ENCODE assay signal across 8 cellular contexts in the genomic region with DNA sequence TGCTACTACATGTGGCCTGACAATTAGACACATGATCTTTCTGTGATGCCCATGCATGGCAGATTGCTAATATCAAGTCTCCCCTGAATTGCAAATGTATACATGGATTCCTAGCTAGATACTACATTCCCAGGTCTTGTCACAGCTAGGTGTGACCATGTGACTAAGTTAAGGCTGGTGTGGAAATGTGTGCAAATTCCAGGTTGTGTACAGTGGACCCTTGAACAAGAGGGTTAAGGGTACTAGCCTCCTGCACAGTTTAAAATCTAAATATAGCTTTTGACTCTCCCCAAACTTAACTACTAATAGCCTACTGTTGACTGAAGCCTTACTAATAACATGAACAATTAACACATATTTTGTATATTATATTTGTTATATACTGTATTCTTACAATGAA. TPM values are rescaled to one million over a fixed set of nuclear protein-coding genes. Genes with fewer than 3 reads are reported as not detected.
"Had no signal": no experiment of that assay in that cellular context is flagged by ENCODE, and none has a peak within 500 bp of the region (broad histone marks: within the 10 kb centered on the region; RNA-seq: fewer than 3 reads in every experiment).

No MANE protein-coding gene starts in this region.

- H3K4me3 ChIP-seq: K562 had no signal

- H3K27ac ChIP-seq: HL-60 had no signal

- ATAC-seq: K562 had no signal

- FAIRE-seq: HTR-8/SVneo, K562 had no signal

- DNase-seq: IMR-90, KG1 had no signal

RNA-seq across cellular contexts. Expression of a gene that starts 48.4 kb away (rescaled TPM):
- total RNA-seq: HT-29, HT1080, IMR-90 had no signal
- polyA plus RNA-seq: IgD-negative memory B cell, IMR-90 had no signal
